Comparison of ENCODE assay signal across 8 cellular contexts in the genomic region with DNA sequence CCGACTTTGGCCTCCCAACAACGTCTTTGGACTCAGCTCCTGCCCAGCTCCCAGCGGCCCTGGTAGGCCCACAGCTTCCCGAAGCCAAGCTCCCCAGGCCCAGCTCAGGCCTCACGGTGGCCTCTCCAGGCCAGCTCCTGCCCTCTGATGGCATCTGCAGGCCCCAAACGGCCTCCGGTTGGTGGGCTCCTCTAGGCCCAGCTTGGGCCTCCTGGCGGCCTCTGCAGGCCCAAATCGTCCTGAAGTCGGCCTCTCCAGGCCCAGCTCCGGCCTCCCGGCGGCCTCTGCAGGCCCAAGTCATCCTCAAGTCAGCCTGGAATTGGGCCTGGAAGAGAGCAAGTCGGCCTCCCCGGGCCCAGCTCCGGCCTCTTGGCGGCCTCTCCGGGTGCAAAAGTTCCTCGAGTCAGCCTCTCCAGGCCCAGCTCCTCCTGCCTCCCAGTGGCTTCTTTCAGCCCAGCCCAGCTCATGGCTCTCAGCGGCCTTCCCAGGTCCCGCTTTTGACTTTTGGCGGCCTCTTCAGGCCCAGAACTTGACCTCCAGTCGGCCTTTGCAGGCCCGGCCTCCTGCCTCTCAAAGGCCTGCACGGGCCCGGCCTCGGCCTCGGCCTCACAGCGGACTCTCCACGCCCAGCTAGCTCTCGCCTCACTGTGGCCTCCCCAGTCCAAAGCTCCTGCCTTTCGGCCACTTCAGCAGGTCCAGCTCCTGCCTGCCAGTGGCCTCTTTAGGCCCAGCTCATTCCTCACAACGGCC. TPM values are rescaled to one million over a fixed set of nuclear protein-coding genes. Genes with fewer than 3 reads are reported as not detected.
DNase-seq lines count a peak whose midpoint lies in the region; ATAC-seq, FAIRE-seq and TF ChIP-seq lines count a peak whose summit lies in the region.
"Not testable (repeated sequence)": the region's sequence is repeated elsewhere in the genome, so short reads cannot be mapped to it uniquely, and the experiment has no call there.

No MANE protein-coding gene starts in this region.

- H3K4me3 Mint-ChIP-seq in endodermal cell; memory B cell; stimulated activated effector memory CD8-positive, alpha-beta T cell treated with anti-CD3 and anti-CD28 coated beads, Interleukin-12 subunit alpha, Interleukin-12 subunit beta, amount 100 ng/mL, for 72 hours: not testable (repeated sequence)

- H3K9me3 Mint-ChIP-seq in endodermal cell; memory B cell; stimulated activated effector memory CD8-positive, alpha-beta T cell treated with anti-CD3 and anti-CD28 coated beads, Interleukin-12 subunit alpha, Interleukin-12 subunit beta, amount 100 ng/mL, for 72 hours: not testable (repeated sequence)

- not testable (repeated sequence) for H3K27ac ChIP-seq in endodermal cell (ENCODE audit: low read depth, low read length); kidney (ENCODE audit: low read depth in 2 of 2, low read length in 2 of 2); upper lobe of right lung

- not testable (repeated sequence) for TF ChIP-seq CTCF in endodermal cell (conservative IDR thresholded peaks at IDR 0.05); kidney (IDR thresholded peaks at IDR 0.05; ENCODE audit: borderline replicate concordance, extremely low read depth, insufficient read depth); upper lobe of right lung (IDR thresholded peaks at IDR 0.05)

- H3K27ac Mint-ChIP-seq in endodermal cell: not testable (repeated sequence)
- H3K27ac Mint-ChIP-seq in memory B cell: peak overlapping the region; percentile 63
- peak overlapping the region; percentile 45 for H3K27ac Mint-ChIP-seq in stimulated activated effector memory CD8-positive, alpha-beta T cell treated with anti-CD3 and anti-CD28 coated beads, Interleukin-12 subunit alpha, Interleukin-12 subunit beta, amount 100 ng/mL, for 72 hours

- H3K36me3 Mint-ChIP-seq in endodermal cell (ENCODE audit: low read depth): peaks cover 21% of the 10 kb centered on the region
- H3K36me3 Mint-ChIP-seq in memory B cell: peaks cover 21% of the 10 kb centered on the region
- peaks cover 42% of the 10 kb centered on the region for H3K36me3 Mint-ChIP-seq in stimulated activated effector memory CD8-positive, alpha-beta T cell treated with anti-CD3 and anti-CD28 coated beads, Interleukin-12 subunit alpha, Interleukin-12 subunit beta, amount 100 ng/mL, for 72 hours

- WGBS in endodermal cell (ENCODE audit: insufficient coverage in 1 of 2, insufficient read length in 1 of 2), 2 experiments: 93 to 95% methylated on average over 10 to 29 of the region's 33 CpGs

- not testable (repeated sequence) for H3K27me3 Mint-ChIP-seq in endodermal cell (ENCODE audit: insufficient read depth); memory B cell

- H3K27me3 ChIP-seq in H7 (ENCODE audit: control insufficient read depth, insufficient read depth, low read length); endodermal cell (ENCODE audit: control insufficient read depth, insufficient read depth, low read length, poor library complexity, severe bottlenecking); upper lobe of right lung: not testable (repeated sequence)

- intact Hi-C loops in kidney (cut with DNase I); upper lobe of right lung (cut with DNase I): not testable (repeated sequence)

- not testable (repeated sequence) for H3K36me3 ChIP-seq in H7 (replicated peaks; ENCODE audit: control insufficient read depth, insufficient read depth, low read length); endodermal cell (ENCODE audit: control insufficient read depth, insufficient read depth, low read length); kidney (ENCODE audit: control insufficient read depth in 1 of 2, insufficient read depth in 2 of 2, low read length in 2 of 2); upper lobe of right lung

- DNase-seq in D341Med (ENCODE audit: low spot score) (peak; percentile 0), H7 (peak; percentile 4), activated gamma-delta T cell (lab: John Stamatoyannopoulos, UW) (peak; percentile 11), endodermal cell (peak; percentile 22), kidney (peak; percentile 66), upper lobe of right lung (peak; percentile 57)
- DNase-seq in memory B cell (ENCODE audit: low spot score in 2 of 2); stimulated activated effector memory CD8-positive, alpha-beta T cell treated with anti-CD3 and anti-CD28 coated beads, Interleukin-12 subunit alpha, Interleukin-12 subunit beta, amount 100 ng/mL, for 72 hours (ENCODE audit: low spot score in 2 of 2): not testable (repeated sequence)

- not testable (repeated sequence) for ATAC-seq in memory B cell (ENCODE audit: low read depth); stimulated activated effector memory CD8-positive, alpha-beta T cell treated with anti-CD3 and anti-CD28 coated beads, Interleukin-12 subunit alpha, Interleukin-12 subunit beta, amount 100 ng/mL, for 72 hours; upper lobe of right lung

- H3K4me3 ChIP-seq in H7 (ENCODE audit: insufficient read depth, low read depth, low read length); endodermal cell (ENCODE audit: low read length); kidney (ENCODE audit: low read length in 2 of 2); upper lobe of right lung: not testable (repeated sequence)

- H3K9ac ChIP-seq in endodermal cell (ENCODE audit: extremely low read depth, low read length, poor library complexity, severe bottlenecking); kidney (ENCODE audit: low read length in 2 of 2): not testable (repeated sequence)

- not testable (repeated sequence) for H3K4me1 ChIP-seq in endodermal cell (ENCODE audit: control insufficient read depth, insufficient read depth, low read length); kidney (ENCODE audit: control insufficient read depth in 1 of 2, insufficient read depth in 1 of 2, low read depth in 1 of 2, low read length in 2 of 2); upper lobe of right lung

- H3K4me1 Mint-ChIP-seq in endodermal cell; memory B cell; stimulated activated effector memory CD8-positive, alpha-beta T cell treated with anti-CD3 and anti-CD28 coated beads, Interleukin-12 subunit alpha, Interleukin-12 subunit beta, amount 100 ng/mL, for 72 hours: not testable (repeated sequence)

- FAIRE-seq in kidney (lab: Jason Lieb, UNC): not testable (repeated sequence)

- H3K9me3 ChIP-seq in endodermal cell (ENCODE audit: control insufficient read depth, low read length); kidney (ENCODE audit: control insufficient read depth in 1 of 2, low read length in 2 of 2); upper lobe of right lung: not testable (repeated sequence)

RNA-seq across cellular contexts. Expression of a gene that starts 50.9 kb away (rescaled TPM):
- total RNA-seq in H7 (2014; rRNA removed; shearing (Covaris generic)): 21.6 and 24.3 TPM in 2 replicates
- total RNA-seq in endodermal cell (10 to 100 TPM; 54.1 to 59.3 TPM), kidney (46.4 TPM), upper lobe of right lung (47.0 TPM)
- polyA plus RNA-seq in endodermal cell (2013, experiment 1 of 2): 38.5 TPM
- 37.3 TPM for polyA plus RNA-seq in endodermal cell (2013, experiment 2 of 2)
- 10.1 TPM for polyA plus RNA-seq in kidney (ENCODE audit: insufficient read depth, low read depth, low replicate concordance)
